In the genomic region with DNA sequence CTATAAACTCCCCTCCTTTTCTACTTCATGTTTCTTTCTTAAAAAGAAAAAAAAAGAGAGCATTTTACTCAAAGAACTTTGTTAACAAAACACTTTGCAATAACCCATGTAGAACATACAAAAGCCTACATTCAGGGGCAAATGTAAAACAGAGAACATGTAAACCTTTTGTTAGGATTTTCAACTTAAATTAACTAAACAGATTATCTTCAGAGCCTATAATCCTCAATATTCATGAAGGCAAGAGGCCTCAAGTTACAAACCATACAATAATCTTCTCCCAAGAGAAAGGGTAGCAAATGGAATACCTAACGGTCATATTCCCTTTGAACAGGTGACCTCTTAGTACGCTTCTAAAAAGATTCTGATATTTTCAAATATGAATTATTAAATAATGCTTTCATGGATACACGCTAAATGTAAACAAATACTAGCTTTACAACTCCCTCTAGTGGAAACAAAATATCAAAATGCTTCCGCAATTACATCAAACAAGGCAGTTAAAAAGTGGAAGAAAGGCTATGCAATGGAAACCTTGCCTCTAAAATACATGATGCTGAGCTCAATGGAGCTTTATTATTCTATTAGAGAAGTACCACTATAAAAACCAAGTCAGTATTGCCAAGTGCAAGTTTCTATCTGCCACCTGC, we compare ENCODE assay signal across 8 cellular contexts. TPM values are rescaled to one million over a fixed set of nuclear protein-coding genes. Genes with fewer than 3 reads are reported as not detected.
DNase-seq lines count a peak whose midpoint lies in the region; ATAC-seq and TF ChIP-seq lines count a peak whose summit lies in the region.

No MANE protein-coding gene starts in this region.

- no peaks in the 10 kb centered on the region for H3K9me3 ChIP-seq in SK-N-SH

- CTCF ChIA-PET in SK-N-SH (lab: Yijun Ruan, JAX) = interaction anchor here (0.7 to 5.3 kb wide), 24 partner anchors 9 to 454 kb away, joined by 3 to 47 read pairs (median 4); a partner anchor contains a TSS
- CTCF ChIA-PET in activated CD4-positive, alpha-beta T cell treated with anti-CD3 and anti-CD28 coated beads for 36 hours (lab: Charles Lee) = interaction anchor here (1.4 to 1.5 kb wide), 2 partner anchors 10 to 175 kb away, joined by 3 to 6 read pairs; a partner anchor contains a TSS

- H3K27me3 ChIP-seq in SK-N-SH (ENCODE audit: insufficient read depth) = no peaks in the 10 kb centered on the region

- TF ChIP-seq RAD21 in SK-N-SH (IDR thresholded peaks at IDR 0.05; ENCODE audit: low read length) = peak; percentile 69

- no peak overlapping the region for H3K4me2 ChIP-seq in SK-N-SH

- H3K9me2 ChIP-seq in SK-N-SH = no peaks in the 10 kb centered on the region

- no peak overlapping the region for H3K27ac Mint-ChIP-seq in type B pancreatic cell
- no peak overlapping the region for H3K27ac Mint-ChIP-seq in activated CD4-positive, alpha-beta T cell treated with anti-CD3 and anti-CD28 coated beads for 36 hours

- no peak overlapping the region for H2AFZ ChIP-seq in SK-N-SH (ENCODE audit: low read depth)

- WGBS in SK-N-SH (ENCODE audit: low lambda C conversion rate) = 69% methylated on average over 4 of the region's 4 CpGs

- peaks cover 20% of the 10 kb centered on the region for H3K4me1 Mint-ChIP-seq in type B pancreatic cell (ENCODE audit: unreplicated experiment)
- H3K4me1 Mint-ChIP-seq in activated CD4-positive, alpha-beta T cell treated with anti-CD3 and anti-CD28 coated beads for 36 hours = peaks cover 27% of the 10 kb centered on the region

- H3K79me2 ChIP-seq in SK-N-SH (ENCODE audit: insufficient read depth) = peaks cover 71% of the 10 kb centered on the region

- H3F3A ChIP-seq in SK-N-SH (replicated peaks; ENCODE audit: insufficient read depth) = peaks cover 11% of the 10 kb centered on the region

- H3K36me3 Mint-ChIP-seq in type B pancreatic cell = peaks cover 8% of the 10 kb centered on the region
- H3K36me3 Mint-ChIP-seq in activated CD4-positive, alpha-beta T cell treated with anti-CD3 and anti-CD28 coated beads for 36 hours (ENCODE audit: low read depth) = peaks cover 35% of the 10 kb centered on the region

- H3K9ac ChIP-seq in SK-N-SH = no peak overlapping the region

- ATAC-seq in GM19324 (IDR thresholded peaks at IDR 0.05; ENCODE audit: low FRiP score, unreplicated experiment) = no peak
- no peak for ATAC-seq in activated CD4-positive, alpha-beta T cell treated with anti-CD3 and anti-CD28 coated beads for 36 hours

- peak overlapping the region in 1 of 2 experiments; percentile 80; a peak in 1 of 4 replicates for H3K27ac ChIP-seq in SK-N-SH (ENCODE audit: low read depth in 2 of 2, low read length in 1 of 2)

- DNase-seq in SIG-M5 treated with dmso at 0.1 percent for 504 hours (lab: John Stamatoyannopoulos, UW; ENCODE audit: unreplicated experiment) (peak; percentile 30), SIG-M5 (lab: John Stamatoyannopoulos, UW) (no peak), SK-N-SH (peak; percentile 20), glomerular endothelial cell (ENCODE audit: extremely low read depth, low read depth, low spot score) (peak; percentile 47), type B pancreatic cell (ENCODE audit: extremely low spot score, unreplicated experiment) (no peak), NCI-H2081 (lab: John Stamatoyannopoulos, UW) (no peak)
- DNase-seq in activated CD4-positive, alpha-beta T cell treated with anti-CD3 and anti-CD28 coated beads for 36 hours = no peak

- no peak overlapping the region for H3K4me3 ChIP-seq in SK-N-SH (ENCODE audit: low read depth in 2 of 2, low read length in 1 of 2)

- intact Hi-C loops in activated CD4-positive, alpha-beta T cell treated with anti-CD3 and anti-CD28 coated beads for 36 hours (cut with DNase I, micrococcal nuclease) = no loop called here

- TF ChIP-seq EP300 in SK-N-SH (IDR thresholded peaks at IDR 0.05; ENCODE audit: borderline replicate concordance in 1 of 2, low read depth in 1 of 2, low read length in 1 of 2) = no peak

- H3K27me3 Mint-ChIP-seq in type B pancreatic cell = no peaks in the 10 kb centered on the region
- no peaks in the 10 kb centered on the region for H3K27me3 Mint-ChIP-seq in activated CD4-positive, alpha-beta T cell treated with anti-CD3 and anti-CD28 coated beads for 36 hours

- peaks cover 12 to 39% of the 10 kb centered on the region in 2 experiments for H3K4me1 ChIP-seq in SK-N-SH (ENCODE audit: control insufficient read depth in 1 of 2, insufficient read depth in 2 of 2, low read depth in 1 of 2, low read length in 1 of 2)

- TF ChIP-seq CTCF in SK-N-SH (IDR thresholded peaks at IDR 0.05) (peak; percentile 71), type B pancreatic cell (conservative IDR thresholded peaks at IDR 0.05) (peak; percentile 69)

- H3K4me3 Mint-ChIP-seq in type B pancreatic cell = no peak overlapping the region
- no peak overlapping the region for H3K4me3 Mint-ChIP-seq in activated CD4-positive, alpha-beta T cell treated with anti-CD3 and anti-CD28 coated beads for 36 hours

- H3K36me3 ChIP-seq in SK-N-SH (replicated peaks in 1 of 2; ENCODE audit: control insufficient read depth in 1 of 2, insufficient read depth in 2 of 2, low read length in 1 of 2) = peaks cover 7 to 11% of the 10 kb centered on the region in 2 experiments

- POLR2A ChIA-PET in SK-N-SH (lab: Yijun Ruan, JAX) = no interaction called here
- POLR2A ChIA-PET in activated CD4-positive, alpha-beta T cell treated with anti-CD3 and anti-CD28 coated beads for 36 hours (lab: Charles Lee) = no interaction called here

- H4K20me1 ChIP-seq in SK-N-SH (ENCODE audit: insufficient read depth) = no peaks in the 10 kb centered on the region

- no peaks in the 10 kb centered on the region for H3K9me3 Mint-ChIP-seq in type B pancreatic cell
- no peaks in the 10 kb centered on the region for H3K9me3 Mint-ChIP-seq in activated CD4-positive, alpha-beta T cell treated with anti-CD3 and anti-CD28 coated beads for 36 hours (ENCODE audit: low read depth)

TF ChIP-seq in SK-N-SH, 30 proteins besides CTCF, POLR2A, EP300 and RAD21:
- TF ChIP-seq SMC3 (IDR thresholded peaks at IDR 0.05; ENCODE audit: low read depth, low read length) = peak; percentile 42
- no peak for TF ChIP-seq JUND (IDR thresholded peaks at IDR 0.05)
- TF ChIP-seq, protein P1, sequence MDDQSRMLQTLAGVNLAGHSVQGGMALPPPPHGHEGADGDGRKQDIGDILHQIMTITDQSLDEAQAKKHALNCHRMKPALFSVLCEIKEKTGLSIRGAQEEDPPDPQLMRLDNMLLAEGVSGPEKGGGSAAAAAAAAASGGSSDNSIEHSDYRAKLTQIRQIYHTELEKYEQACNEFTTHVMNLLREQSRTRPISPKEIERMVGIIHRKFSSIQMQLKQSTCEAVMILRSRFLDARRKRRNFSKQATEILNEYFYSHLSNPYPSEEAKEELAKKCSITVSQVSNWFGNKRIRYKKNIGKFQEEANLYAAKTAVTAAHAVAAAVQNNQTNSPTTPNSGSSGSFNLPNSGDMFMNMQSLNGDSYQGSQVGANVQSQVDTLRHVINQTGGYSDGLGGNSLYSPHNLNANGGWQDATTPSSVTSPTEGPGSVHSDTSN (IDR thresholded peaks at IDR 0.05) = no peak
TF ChIP-seq in SK-N-SH: peak in this region for 1.

RNA-seq across cellular contexts. Expression of a gene that starts 9.9 kb away (rescaled TPM):
- 0.71 and 1.4 TPM in 2 replicates for polyA plus RNA-seq in SK-N-SH (2012; rRNA removed)
- polyA plus RNA-seq in SK-N-SH (2012; cell fraction: cytosol; rRNA removed) = 1.2 and 1.5 TPM in 2 replicates
- 1.8 and 2.4 TPM in 2 replicates for polyA plus RNA-seq in SK-N-SH (2012; cell fraction: nucleus; rRNA removed)
- total RNA-seq in glomerular endothelial cell (3.7 and 3.9 TPM in 2 replicates), type B pancreatic cell (ENCODE audit: low replicate concordance) (9.5 and 16.0 TPM in 2 replicates)
- 10 to 100 TPM; 34.4 to 42.2 TPM for total RNA-seq in activated CD4-positive, alpha-beta T cell treated with anti-CD3 and anti-CD28 coated beads for 36 hours

Comparison
In these comparisons a context has a peak if more than half of its experiments do, and no peak if none do; other contexts are left out.
1. DNase-seq: peak in SIG-M5 treated with dmso at 0.1 percent for 504 hours (single experiment), SK-N-SH (single experiment) and glomerular endothelial cell (single experiment); none in SIG-M5 (single experiment), type B pancreatic cell (single experiment), activated CD4-positive, alpha-beta T cell treated with anti-CD3 and anti-CD28 coated beads for 36 hours (single experiment) and NCI-H2081 (0 of 2).